2 cellular contexts compared by ENCODE assay signal in genomic region chr14:76373456-76373855, GRCh38.
TF ChIP-seq lines count a peak whose summit lies in the region.

No MANE protein-coding gene starts in this region.

TF ChIP-seq in HepG2, 621 proteins besides CTCF, POLR2A, EP300 and RAD21 (continued from another document and continues in another):
- TF ChIP-seq ZNF142 (CRISPR knock-in tag; IDR thresholded peaks at IDR 0.05), result no peak
- TF ChIP-seq TFDP1 (CRISPR knock-in tag; IDR thresholded peaks at IDR 0.05; ENCODE audit: borderline replicate concordance), result no peak
- TF ChIP-seq CREM (IDR thresholded peaks at IDR 0.05), result no peak
- TF ChIP-seq CREM (CRISPR knock-in tag; IDR thresholded peaks at IDR 0.05), result no peak
- TF ChIP-seq AKNA (CRISPR knock-in tag; IDR thresholded peaks at IDR 0.05; ENCODE audit: borderline replicate concordance), result no peak
- no peak for TF ChIP-seq SP140L (CRISPR knock-in tag; IDR thresholded peaks at IDR 0.05; ENCODE audit: borderline replicate concordance)
- no peak for TF ChIP-seq MXD4 (CRISPR knock-in tag; IDR thresholded peaks at IDR 0.05)
- no peak for TF ChIP-seq TAF1 (CRISPR knock-in tag; IDR thresholded peaks at IDR 0.05)
- no peak for TF ChIP-seq BHLHE40 (IDR thresholded peaks at IDR 0.05; ENCODE audit: low read length)
- TF ChIP-seq SMARCE1 (IDR thresholded peaks at IDR 0.05; ENCODE audit: borderline replicate concordance), result no peak
- TF ChIP-seq GRHL1 (CRISPR knock-in tag; conservative IDR thresholded peaks at IDR 0.05), result no peak
- TF ChIP-seq RFXANK (CRISPR knock-in tag; IDR thresholded peaks at IDR 0.05), result no peak

TF ChIP-seq in WTC11, 78 proteins besides CTCF, POLR2A, EP300 and RAD21:
- TF ChIP-seq ARID4B (CRISPR knock-in tag; IDR thresholded peaks at IDR 0.05; ENCODE audit: borderline replicate concordance) (no peak), HMGXB4 (CRISPR knock-in tag; IDR thresholded peaks at IDR 0.05) (no peak), CDX4 (CRISPR knock-in tag; IDR thresholded peaks at IDR 0.05; ENCODE audit: borderline replicate concordance) (no peak), TEAD1 (CRISPR knock-in tag; IDR thresholded peaks at IDR 0.05) (no peak), E2F4 (CRISPR knock-in tag; IDR thresholded peaks at IDR 0.05; ENCODE audit: borderline replicate concordance, low read depth) (no peak), TCF7 (CRISPR knock-in tag; IDR thresholded peaks at IDR 0.05; ENCODE audit: low read depth) (no peak), STAT6 (CRISPR knock-in tag; conservative IDR thresholded peaks at IDR 0.05; ENCODE audit: low read depth) (no peak), ZNF396 (CRISPR knock-in tag; IDR thresholded peaks at IDR 0.05; ENCODE audit: borderline replicate concordance) (no peak), JUN (CRISPR knock-in tag; IDR thresholded peaks at IDR 0.05) (no peak), TEAD4 (CRISPR knock-in tag; IDR thresholded peaks at IDR 0.05) (no peak), ELF4 (CRISPR knock-in tag; IDR thresholded peaks at IDR 0.05; ENCODE audit: low read depth) (no peak), ZNF219 (CRISPR knock-in tag; IDR thresholded peaks at IDR 0.05; ENCODE audit: borderline replicate concordance) (no peak), ETV6 (CRISPR knock-in tag; IDR thresholded peaks at IDR 0.05) (no peak), EMX1 (CRISPR knock-in tag; IDR thresholded peaks at IDR 0.05) (no peak), ZBTB21 (CRISPR knock-in tag; IDR thresholded peaks at IDR 0.05; ENCODE audit: borderline replicate concordance) (no peak), JAZF1 (CRISPR knock-in tag; IDR thresholded peaks at IDR 0.05) (no peak), GRHL2 (CRISPR knock-in tag; IDR thresholded peaks at IDR 0.05; ENCODE audit: insufficient replicate concordance, severe bottlenecking) (no peak)
